Comparison of ENCODE assay signal across 17 cellular contexts in genomic region chr5:127849891-127850290, GRCh38.
DNase-seq lines count a peak whose midpoint lies in the region; ATAC-seq and TF ChIP-seq lines count a peak whose summit lies in the region.
"Had no signal": no experiment of that assay in that cellular context is flagged by ENCODE, and none has a peak within 500 bp of the region (broad histone marks: within the 10 kb centered on the region; RNA-seq: fewer than 3 reads in every experiment).

No MANE protein-coding gene starts in this region.

- peak overlapping the region in 1 of 2 donors; percentile 58 for H3K9ac ChIP-seq in colonic mucosa (ENCODE audit: low read depth in 2 of 2, low read length in 2 of 2)
- H3K9ac ChIP-seq: BLaER1 treated with 17β-estradiol and CSF1 and Interleukin-3, amounts not matched to agents 10 nM and 100 nM had no signal

- H3K36me3 ChIP-seq in left ventricle myocardium inferior (no peaks in the 10 kb centered on the region), colonic mucosa (no peaks in the 10 kb centered on the region), transverse colon (no peaks in the 10 kb centered on the region), adrenal gland (replicated peaks in 1 of 2) (no peaks in the 10 kb centered on the region)
- H3K36me3 ChIP-seq: BLaER1 treated with 17β-estradiol and CSF1 and Interleukin-3, amounts not matched to agents 10 nM and 100 nM; SJCRH30 had no signal

- DNase-seq in left ventricle myocardium superior (no peak), left ventricle myocardium inferior (no peak), NCI-H82 treated with DMSO at 0.1 percent for 48 hours (lab: John Stamatoyannopoulos, UW; ENCODE audit: unreplicated experiment) (peak; percentile 78), colonic mucosa (peak; percentile 45), transverse colon (peak; percentile 61), NCI-H2227 (lab: John Stamatoyannopoulos, UW; ENCODE audit: unreplicated experiment) (no peak), adrenal gland (no peak)
- DNase-seq in stimulated activated effector memory CD8-positive, alpha-beta T cell treated with anti-CD3 and anti-CD28 coated beads, Interleukin-12 subunit alpha, Interleukin-12 subunit beta, amount 100 ng/mL, for 72 hours (ENCODE audit: low spot score in 2 of 2): no peak
- DNase-seq: DMS153, NCI-H1436, NCI-H2081 treated with DMSO at 0.1 percent for 48 hours, NCI-H226, NCI-H748 treated with DMSO at 0.1 percent for 48 hours, RPMI8226, SJCRH30 had no signal

- H3K4me3 Mint-ChIP-seq in stimulated activated effector memory CD8-positive, alpha-beta T cell treated with anti-CD3 and anti-CD28 coated beads, Interleukin-12 subunit alpha, Interleukin-12 subunit beta, amount 100 ng/mL, for 72 hours: no peak overlapping the region

- peak; percentile 25 for ATAC-seq in left ventricle myocardium superior
- ATAC-seq in stimulated activated effector memory CD8-positive, alpha-beta T cell treated with anti-CD3 and anti-CD28 coated beads, Interleukin-12 subunit alpha, Interleukin-12 subunit beta, amount 100 ng/mL, for 72 hours: no peak
- ATAC-seq: HCT116 had no signal

- no peak overlapping the region for H3K27ac Mint-ChIP-seq in stimulated activated effector memory CD8-positive, alpha-beta T cell treated with anti-CD3 and anti-CD28 coated beads, Interleukin-12 subunit alpha, Interleukin-12 subunit beta, amount 100 ng/mL, for 72 hours

- no peaks in the 10 kb centered on the region for H3K4me1 Mint-ChIP-seq in stimulated activated effector memory CD8-positive, alpha-beta T cell treated with anti-CD3 and anti-CD28 coated beads, Interleukin-12 subunit alpha, Interleukin-12 subunit beta, amount 100 ng/mL, for 72 hours

- H3K27me3 ChIP-seq in left ventricle myocardium inferior (ENCODE audit: low read depth) (no peaks in the 10 kb centered on the region), colonic mucosa (no peaks in the 10 kb centered on the region), transverse colon (no peaks in the 10 kb centered on the region), adrenal gland (no peaks in the 10 kb centered on the region)
- H3K27me3 ChIP-seq: BLaER1 treated with 17β-estradiol and CSF1 and Interleukin-3, amounts not matched to agents 10 nM and 100 nM; SJCRH30 had no signal

- no peak for TF ChIP-seq CTCF in left ventricle myocardium inferior (IDR thresholded peaks at IDR 0.05; ENCODE audit: borderline replicate concordance)
- no peak for TF ChIP-seq CTCF in colonic mucosa (IDR thresholded peaks at IDR 0.05)
- TF ChIP-seq CTCF in transverse colon (IDR thresholded peaks at IDR 0.05): no peak
- TF ChIP-seq CTCF in adrenal gland (IDR thresholded peaks at IDR 0.05): no peak

- no peak for TF ChIP-seq EP300 in transverse colon (IDR thresholded peaks at IDR 0.05; ENCODE audit: low read depth)

- 51% methylated on average over 4 of the region's 4 CpGs; no CpG with 5 or more reads in 1 of the 2 donors for WGBS in transverse colon (ENCODE audit: low coverage in 1 of 2), 2 donors
- 87 to 93% (median 91%) methylated on average over 4 of the region's 4 CpGs for WGBS in adrenal gland, 4 donors

- in situ Hi-C loops in transverse colon (cut with MboI; ENCODE audit: low pct_ligation_motif_present in 1 of 4, low pct_unique_long_range_greater_than_20kb in 1 of 4, low sequenced_read_pairs in 3 of 4): loop anchor here in 1 of 4 donors (25.0 kb wide), 1 partner anchor 288 kb away; no protein-coding TSS in a partner anchor

- H3K27ac ChIP-seq in left ventricle myocardium inferior (replicated peaks) (no peak overlapping the region), colonic mucosa (peak overlapping the region; percentile 62), transverse colon (peak overlapping the region; percentile 61 to 69 (median 67)), adrenal gland (no peak overlapping the region)
- H3K27ac ChIP-seq: BLaER1 treated with 17β-estradiol and CSF1 and Interleukin-3, amounts not matched to agents 10 nM and 100 nM; SJCRH30 had no signal

- no peak overlapping the region for H3K4me3 ChIP-seq in left ventricle myocardium inferior
- H3K4me3 ChIP-seq in colonic mucosa: no peak overlapping the region
- H3K4me3 ChIP-seq in transverse colon: no peak overlapping the region
- no peak overlapping the region for H3K4me3 ChIP-seq in adrenal gland
- H3K4me3 ChIP-seq: BLaER1 treated with 17β-estradiol and CSF1 and Interleukin-3, amounts not matched to agents 10 nM and 100 nM; SJCRH30 had no signal

- no peak for TF ChIP-seq POLR2A in transverse colon (IDR thresholded peaks at IDR 0.05)
- no peak for TF ChIP-seq POLR2A in adrenal gland (IDR thresholded peaks at IDR 0.05)

- H3K9me3 ChIP-seq in left ventricle myocardium inferior (replicated peaks): no peaks in the 10 kb centered on the region
- H3K9me3 ChIP-seq in colonic mucosa: no peaks in the 10 kb centered on the region
- H3K9me3 ChIP-seq in transverse colon: no peaks in the 10 kb centered on the region
- H3K9me3 ChIP-seq in adrenal gland (replicated peaks in 1 of 3): no peaks in the 10 kb centered on the region
- H3K9me3 ChIP-seq: SJCRH30 had no signal

- H3K9me3 Mint-ChIP-seq in stimulated activated effector memory CD8-positive, alpha-beta T cell treated with anti-CD3 and anti-CD28 coated beads, Interleukin-12 subunit alpha, Interleukin-12 subunit beta, amount 100 ng/mL, for 72 hours: no peaks in the 10 kb centered on the region

- intact Hi-C loops in left ventricle myocardium superior (cut with micrococcal nuclease) (no loop called here), left ventricle myocardium inferior (cut with micrococcal nuclease) (no loop called here), colonic mucosa (cut with DNase I) (no loop called here), transverse colon (cut with DNase I; ENCODE audit: low total_unique reads) (no loop called here), adrenal gland (cut with DNase I) (no loop called here)

- H3K36me3 Mint-ChIP-seq in stimulated activated effector memory CD8-positive, alpha-beta T cell treated with anti-CD3 and anti-CD28 coated beads, Interleukin-12 subunit alpha, Interleukin-12 subunit beta, amount 100 ng/mL, for 72 hours: no peaks in the 10 kb centered on the region

- H3K4me1 ChIP-seq in left ventricle myocardium inferior: peaks cover 2% of the 10 kb centered on the region
- H3K4me1 ChIP-seq in colonic mucosa: peaks cover 5% of the 10 kb centered on the region
- H3K4me1 ChIP-seq in transverse colon: peaks cover 0 to 52% (median 32%) of the 10 kb centered on the region in 4 donors
- H3K4me1 ChIP-seq in adrenal gland (replicated peaks in 1 of 2): no peaks in the 10 kb centered on the region
- H3K4me1 ChIP-seq: BLaER1 treated with 17β-estradiol and CSF1 and Interleukin-3, amounts not matched to agents 10 nM and 100 nM; SJCRH30 had no signal

Comparison
In these comparisons a context has a peak if more than half of its experiments do, and no peak if none do; other contexts are left out.
1. DNase-seq: peak in NCI-H82 treated with DMSO at 0.1 percent for 48 hours (single experiment), colonic mucosa (single experiment) and transverse colon (single experiment); none in left ventricle myocardium superior (single experiment), left ventricle myocardium inferior (single experiment), stimulated activated effector memory CD8-positive, alpha-beta T cell treated with anti-CD3 and anti-CD28 coated beads, Interleukin-12 subunit alpha, Interleukin-12 subunit beta, amount 100 ng/mL, for 72 hours (0 of 2), NCI-H2227 (single experiment) and adrenal gland (0 of 7).
2. H3K27ac ChIP-seq: peak in colonic mucosa (single experiment) and transverse colon (4 of 4); none in left ventricle myocardium inferior (single experiment) and adrenal gland (0 of 5).